Comparison of ENCODE assay signal across 15 cellular contexts in the genomic region with DNA sequence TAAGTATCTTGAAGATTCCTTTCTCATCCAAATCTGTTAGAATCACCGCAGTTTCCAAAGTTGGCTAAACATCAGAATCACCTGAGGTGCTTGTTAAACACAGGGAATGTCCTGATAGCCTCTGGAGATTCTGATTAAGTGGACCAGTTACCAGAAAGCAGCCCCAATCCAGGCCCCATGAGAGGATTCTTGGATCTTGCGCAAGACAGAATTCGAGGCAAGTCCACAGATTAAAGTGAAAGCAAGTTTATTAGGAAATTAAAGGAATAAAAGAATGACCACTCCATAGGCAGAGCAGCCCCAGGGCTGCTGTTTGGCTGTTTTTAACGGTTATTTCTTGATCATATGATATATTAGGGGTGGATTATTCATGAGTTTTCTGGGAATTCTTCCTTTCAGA.
DNase-seq lines count a peak whose midpoint lies in the region; ATAC-seq and TF ChIP-seq lines count a peak whose summit lies in the region.
"Had no signal": no experiment of that assay in that cellular context is flagged by ENCODE, and none has a peak within 500 bp of the region (broad histone marks: within the 10 kb centered on the region; RNA-seq: fewer than 3 reads in every experiment).

No MANE protein-coding gene starts in this region.

- 75 to 77% methylated on average over 4 of the region's 4 CpGs for WGBS in sigmoid colon, 2 donors

- DNase-seq in AG20443 (ENCODE audit: low spot score) (peak; percentile 25), breast epithelium (ENCODE audit: low spot score in 2 of 2) (peak in 1 of 2 donors; percentile 22), left ventricle myocardium superior (no peak), sigmoid colon (peak; percentile 69), NCI-H187 (lab: John Stamatoyannopoulos, UW) (no peak), left lobe of liver (ENCODE audit: low spot score) (no peak)
- no peak for DNase-seq in central memory CD4-positive, alpha-beta T cell
- DNase-seq: activated T-cell treated with anti-CD3 and anti-CD28 coated beads for 4 hours; NCI-H1694 treated with DMSO at 0.1 percent for 48 hours; NCI-H774; stimulated activated CD4-positive, alpha-beta T cell treated with anti-CD3 and anti-CD28 coated beads, Interleukin-2, amount 100 ng/mL, for 24 hours had no signal

- TF ChIP-seq CTCF in breast epithelium (IDR thresholded peaks at IDR 0.05) (no peak), sigmoid colon (IDR thresholded peaks at IDR 0.05) (no peak)

- H3K4me3 ChIP-seq in breast epithelium (peak overlapping the region in 1 of 3 donors; percentile 6), sigmoid colon (no peak overlapping the region)
- H3K4me3 ChIP-seq: adrenal gland, esophagus muscularis mucosa, psoas muscle had no signal

- H3K4me1 ChIP-seq in breast epithelium: no peaks in the 10 kb centered on the region
- H3K4me1 ChIP-seq in sigmoid colon: peaks cover 0 to 36% (median 21%) of the 10 kb centered on the region in 4 donors

- H3K27ac ChIP-seq in breast epithelium (peak overlapping the region; percentile 11 to 49), sigmoid colon (no peak overlapping the region)
- H3K27ac ChIP-seq: adrenal gland, psoas muscle had no signal

- no peaks in the 10 kb centered on the region for H3K27me3 ChIP-seq in breast epithelium
- H3K27me3 ChIP-seq in sigmoid colon: no peaks in the 10 kb centered on the region
- H3K27me3 ChIP-seq: adrenal gland, esophagus muscularis mucosa had no signal

- H3K36me3 ChIP-seq in breast epithelium: no peaks in the 10 kb centered on the region
- no peaks in the 10 kb centered on the region for H3K36me3 ChIP-seq in sigmoid colon
- H3K36me3 ChIP-seq: adrenal gland, esophagus muscularis mucosa had no signal

- peak; percentile 34 for ATAC-seq in left ventricle myocardium superior
- no peak for ATAC-seq in left lobe of liver
- no peak for ATAC-seq in HG03139 (IDR thresholded peaks at IDR 0.05; ENCODE audit: unreplicated experiment)
- ATAC-seq: psoas muscle had no signal

- TF ChIP-seq EP300 in sigmoid colon (IDR thresholded peaks at IDR 0.05): no peak

- intact Hi-C loops in breast epithelium (cut with DNase I; ENCODE audit: low total_unique reads): no loop called here
- intact Hi-C loops in left ventricle myocardium superior (cut with micrococcal nuclease): no loop called here
- intact Hi-C loops in sigmoid colon (cut with DNase I): no loop called here

- no peak for TF ChIP-seq POLR2A in breast epithelium (IDR thresholded peaks at IDR 0.05)
- TF ChIP-seq POLR2A in sigmoid colon (IDR thresholded peaks at IDR 0.05): no peak

- H3K9me3 ChIP-seq in breast epithelium (peaks cover 6 to 12% of the 10 kb centered on the region in 2 donors), sigmoid colon (peaks cover 0 to 9% (median 2%) of the 10 kb centered on the region in 4 donors)

Comparison
In these comparisons a context has a peak if more than half of its experiments do, and no peak if none do; other contexts are left out.
1. DNase-seq: peak in AG20443 (single experiment) and sigmoid colon (single experiment); none in left ventricle myocardium superior (single experiment), NCI-H187 (0 of 2), central memory CD4-positive, alpha-beta T cell (single experiment) and left lobe of liver (single experiment).
2. H3K27ac ChIP-seq: peak in breast epithelium (2 of 2); none in sigmoid colon (0 of 4).